In the genomic region with DNA sequence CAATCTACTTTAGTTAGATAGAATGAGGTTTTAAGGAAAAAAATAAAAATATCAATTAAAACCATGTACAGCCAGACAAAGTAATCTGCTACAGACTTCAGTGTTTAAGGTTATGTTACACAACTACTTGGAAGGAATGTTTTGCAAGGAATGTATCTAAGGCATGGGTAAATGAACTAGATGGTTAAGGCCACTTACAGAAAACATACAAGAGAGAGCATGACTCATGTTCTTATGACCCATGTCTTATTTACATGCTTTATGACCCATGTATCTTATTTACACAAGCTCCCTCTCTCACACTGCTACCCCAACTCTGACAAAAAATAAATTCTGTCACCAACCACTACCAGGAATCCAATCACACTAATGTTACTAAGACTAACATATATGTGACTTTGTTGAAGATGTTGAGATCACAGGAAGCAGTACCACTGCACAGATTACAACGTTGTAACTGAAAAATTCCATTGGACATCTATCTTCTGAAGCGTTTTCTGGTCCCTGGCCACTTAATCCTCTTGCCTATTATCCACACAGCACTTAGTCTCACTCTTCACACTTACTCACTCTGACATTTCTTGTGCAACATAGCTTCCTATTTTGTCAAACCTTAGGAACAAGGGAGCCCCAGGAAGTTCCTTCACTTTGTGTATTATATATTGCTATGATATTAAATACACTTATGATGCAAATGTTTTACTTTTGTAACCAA, we compare ENCODE assay signal across 22 cellular contexts. TPM values are rescaled to one million over a fixed set of nuclear protein-coding genes. Genes with fewer than 3 reads are reported as not detected.
DNase-seq lines count a peak whose midpoint lies in the region; FAIRE-seq and TF ChIP-seq lines count a peak whose summit lies in the region.
"Had no signal": no experiment of that assay in that cellular context is flagged by ENCODE, and none has a peak within 500 bp of the region (broad histone marks: within the 10 kb centered on the region; RNA-seq: fewer than 3 reads in every experiment).

No MANE protein-coding gene starts in this region.

- DNase-seq in MCF 10A (ENCODE audit: unreplicated experiment) (peak; percentile 13), breast epithelium (ENCODE audit: low spot score in 2 of 2) (no peak), bronchial epithelial cell (ENCODE audit: low read depth) (peak; percentile 15), mesenchymal stem cell (peak; percentile 86), NCI-H510A treated with DMSO at 0.1 percent for 48 hours (lab: John Stamatoyannopoulos, UW) (no peak), neural progenitor cell (ENCODE audit: low spot score) (no peak), dedifferentiated amniotic fluid mesenchymal stem cell (ENCODE audit: extremely low spot score) (no peak)
- DNase-seq: BE2C, DND-41, Karpas-422, NCI-H1092, NCI-H1436, NCI-H1930, NCI-H510A, NCI-H82, OCI-M1, Right ventricle myocardium superior, SW 1271 had no signal

- no peaks in the 10 kb centered on the region for H3F3A ChIP-seq in neural progenitor cell (ENCODE audit: low read depth)

- no TSS peak for BruUV-seq in MCF 10A (replicated peaks; lab: Mats Ljungman, UMichigan)

- H3K4me2 ChIP-seq in mesenchymal stem cell (ENCODE audit: low read length, poor library complexity, severe bottlenecking) (no peak overlapping the region), neural progenitor cell (no peak overlapping the region)

- H4K91ac ChIP-seq in mesenchymal stem cell (ENCODE audit: low read length): no peak overlapping the region

- H2AFZ ChIP-seq in mesenchymal stem cell (ENCODE audit: low read depth, low read length) (no peak overlapping the region), neural progenitor cell (replicated peaks) (no peak overlapping the region)

- no peak overlapping the region for H2AK5ac ChIP-seq in mesenchymal stem cell (ENCODE audit: low read length, severe bottlenecking)

- H3K4me3 ChIP-seq in breast epithelium (no peak overlapping the region), bronchial epithelial cell (ENCODE audit: low read depth, low read length) (no peak overlapping the region), mesenchymal stem cell (ENCODE audit: insufficient read depth in 1 of 2, low read depth in 1 of 2, low read length in 2 of 2) (no peak overlapping the region), neural progenitor cell (no peak overlapping the region)
- H3K4me3 ChIP-seq: GM12878 had no signal

- H3K4ac ChIP-seq in mesenchymal stem cell (ENCODE audit: low read depth in 1 of 2, low read length in 2 of 2): no peak overlapping the region

- no peak for FAIRE-seq in bronchial epithelial cell (lab: Jason Lieb, UNC)
- FAIRE-seq: A204.1, GM12878, H54 had no signal

- H3K4me1 Mint-ChIP-seq in MCF 10A (ENCODE audit: insufficient read depth, unreplicated experiment): peaks cover 8% of the 10 kb centered on the region
- H3K4me1 Mint-ChIP-seq in neural progenitor cell: no peaks in the 10 kb centered on the region
- H3K4me1 Mint-ChIP-seq: IgD-negative memory B cell had no signal

- H2BK15ac ChIP-seq in mesenchymal stem cell (ENCODE audit: low read depth, poor library complexity, severe bottlenecking): no peak overlapping the region

- TF ChIP-seq CTCF in MCF 10A (IDR thresholded peaks at IDR 0.05; ENCODE audit: unreplicated experiment) (no peak), breast epithelium (IDR thresholded peaks at IDR 0.05) (no peak), bronchial epithelial cell (IDR thresholded peaks at IDR 0.05; ENCODE audit: insufficient read depth, low read length, severe bottlenecking) (no peak), neural progenitor cell (IDR thresholded peaks at IDR 0.05) (no peak)

- no peak overlapping the region for H3K27ac ChIP-seq in breast epithelium
- no peak overlapping the region for H3K27ac ChIP-seq in mesenchymal stem cell (ENCODE audit: low read length, poor library complexity, severe bottlenecking)
- no peak overlapping the region for H3K27ac ChIP-seq in neural progenitor cell

- H3K9me3 Mint-ChIP-seq in MCF 10A (ENCODE audit: unreplicated experiment) (no peaks in the 10 kb centered on the region), neural progenitor cell (no peaks in the 10 kb centered on the region)

- H2BK5ac ChIP-seq in mesenchymal stem cell (ENCODE audit: low read depth, low read length, poor library complexity, severe bottlenecking): no peak overlapping the region

- no peaks in the 10 kb centered on the region for H3K27me3 Mint-ChIP-seq in MCF 10A (ENCODE audit: insufficient read depth, unreplicated experiment)
- H3K27me3 Mint-ChIP-seq in neural progenitor cell (ENCODE audit: insufficient read depth, low read depth): no peaks in the 10 kb centered on the region
- H3K27me3 Mint-ChIP-seq: IgD-negative memory B cell had no signal

- no peaks in the 10 kb centered on the region for H3K79me2 ChIP-seq in neural progenitor cell (ENCODE audit: low read depth)

- H3K9ac ChIP-seq in mesenchymal stem cell (ENCODE audit: low read length) (no peak overlapping the region), neural progenitor cell (no peak overlapping the region)

- H2BK120ac ChIP-seq in mesenchymal stem cell (ENCODE audit: low read depth, low read length): no peak overlapping the region

- no peaks in the 10 kb centered on the region for H3K79me1 ChIP-seq in mesenchymal stem cell (replicated peaks; ENCODE audit: low read length, poor library complexity, severe bottlenecking)

- no peaks in the 10 kb centered on the region for H3K9me3 ChIP-seq in breast epithelium
- no peaks in the 10 kb centered on the region for H3K9me3 ChIP-seq in mesenchymal stem cell (ENCODE audit: control insufficient read depth, low read length)
- H3K9me3 ChIP-seq in neural progenitor cell (ENCODE audit: low read depth): no peaks in the 10 kb centered on the region
- H3K9me3 ChIP-seq: BE2C had no signal

- CTCF ChIA-PET in MCF 10A (lab: Yijun Ruan, JAX): interaction anchor here (0.6 to 2.4 kb wide), 3 partner anchors 9 to 419 kb away, joined by 3 to 13 read pairs (median 3); partner anchors contain the start of gene LINGO2

- no peak overlapping the region for H3K14ac ChIP-seq in mesenchymal stem cell (ENCODE audit: low read length in 2 of 2)

- H2BK12ac ChIP-seq in mesenchymal stem cell (ENCODE audit: low read length in 2 of 2): no peak overlapping the region

- WGBS in mesenchymal stem cell: 28% methylated on average over 2 of the region's 2 CpGs

- H3K27ac Mint-ChIP-seq in MCF 10A (ENCODE audit: low read depth, unreplicated experiment) (peak overlapping the region; percentile 24), neural progenitor cell (no peak overlapping the region)
- H3K27ac Mint-ChIP-seq: IgD-negative memory B cell had no signal

- no peak for TF ChIP-seq POLR2A in breast epithelium (IDR thresholded peaks at IDR 0.05)

- no peak overlapping the region for H3K18ac ChIP-seq in mesenchymal stem cell (ENCODE audit: low read depth in 1 of 2, low read length in 2 of 2)

- no peaks in the 10 kb centered on the region for H3K27me3 ChIP-seq in breast epithelium
- no peaks in the 10 kb centered on the region for H3K27me3 ChIP-seq in bronchial epithelial cell (ENCODE audit: control insufficient read depth, insufficient read depth, low read length)
- no peaks in the 10 kb centered on the region for H3K27me3 ChIP-seq in mesenchymal stem cell (ENCODE audit: control insufficient read depth in 1 of 2, insufficient read depth in 1 of 2, low read length in 2 of 2)
- H3K27me3 ChIP-seq in neural progenitor cell: no peaks in the 10 kb centered on the region
- H3K27me3 ChIP-seq: BE2C had no signal

- H3K4me3 Mint-ChIP-seq in MCF 10A (ENCODE audit: unreplicated experiment): no peak overlapping the region
- no peak overlapping the region for H3K4me3 Mint-ChIP-seq in neural progenitor cell
- H3K4me3 Mint-ChIP-seq: IgD-negative memory B cell had no signal

- intact Hi-C loops in MCF 10A (cut with micrococcal nuclease): no loop called here
- intact Hi-C loops in breast epithelium (cut with DNase I; ENCODE audit: low total_unique reads): no loop called here

- POLR2A ChIA-PET in MCF 10A (lab: Yijun Ruan, JAX): interaction anchor here (1.1 to 1.3 kb wide), 2 partner anchors 9 to 10 kb away, joined by 4 read pairs; no protein-coding TSS in a partner anchor

- no peak overlapping the region for H3K23ac ChIP-seq in mesenchymal stem cell (ENCODE audit: low read length in 2 of 2)

- no peak overlapping the region for H4K8ac ChIP-seq in mesenchymal stem cell (ENCODE audit: low read length)

- H3K4me1 ChIP-seq in breast epithelium (no peaks in the 10 kb centered on the region), mesenchymal stem cell (ENCODE audit: control insufficient read depth, insufficient read depth, low read depth, low read length) (no peaks in the 10 kb centered on the region), neural progenitor cell (no peaks in the 10 kb centered on the region)
- H3K4me1 ChIP-seq: BE2C had no signal

- H4K20me1 ChIP-seq in neural progenitor cell (ENCODE audit: low read depth): no peaks in the 10 kb centered on the region

- H3K36me3 Mint-ChIP-seq in MCF 10A (ENCODE audit: insufficient read depth, unreplicated experiment) (no peaks in the 10 kb centered on the region), neural progenitor cell (no peaks in the 10 kb centered on the region)
- H3K36me3 Mint-ChIP-seq: IgD-negative memory B cell had no signal

- H3K36me3 ChIP-seq in breast epithelium: no peaks in the 10 kb centered on the region
- no peaks in the 10 kb centered on the region for H3K36me3 ChIP-seq in bronchial epithelial cell (ENCODE audit: control insufficient read depth, insufficient read depth, low read length)
- H3K36me3 ChIP-seq in mesenchymal stem cell (ENCODE audit: control insufficient read depth in 1 of 2, insufficient read depth in 2 of 2, low read depth in 1 of 2, low read length in 2 of 2): no peaks in the 10 kb centered on the region
- H3K36me3 ChIP-seq in neural progenitor cell: no peaks in the 10 kb centered on the region
- H3K36me3 ChIP-seq: BE2C had no signal

RNA-seq across cellular contexts. Expression of gene LINGO2, which starts 10.0 kb away (rescaled TPM):
- total RNA-seq in MCF 10A (2022) (0.84 and 2.3 TPM in 2 replicates), breast epithelium (under 1 TPM in 1 of 3 donors, not detected in 2; 0.59 TPM), bronchial epithelial cell (0.79 TPM in 1 of 2 replicates, not detected in the other), neural progenitor cell (ENCODE audit: low replicate concordance) (0.19 and 0.40 TPM in 2 replicates)
- 2.9 TPM for polyA plus RNA-seq in mesenchymal stem cell (2013, experiment 1 of 2)
- polyA plus RNA-seq in mesenchymal stem cell (2013, experiment 2 of 2): 3.0 TPM
- total RNA-seq: GM12878, Right ventricle myocardium superior had no signal
- polyA plus RNA-seq: IgD-negative memory B cell had no signal

Comparison
In these comparisons a context has a peak if more than half of its experiments do, and no peak if none do; other contexts are left out.
1. DNase-seq: peak in MCF 10A (single experiment), bronchial epithelial cell (single experiment) and mesenchymal stem cell (single experiment); none in breast epithelium (0 of 2), NCI-H510A treated with DMSO at 0.1 percent for 48 hours (single experiment), neural progenitor cell (single experiment) and dedifferentiated amniotic fluid mesenchymal stem cell (single experiment).